Comparison of ENCODE assay signal across 22 cellular contexts in genomic region chr17:69406906-69407305, GRCh38.
"Had no signal": no experiment of that assay in that cellular context is flagged by ENCODE, and none has a peak within 500 bp of the region (broad histone marks: within the 10 kb centered on the region; RNA-seq: fewer than 3 reads in every experiment).

No MANE protein-coding gene starts in this region.

- DNase-seq: activated B cell treated with CpG ODN at 0.5 μM for 24 hours; activated CD4-positive, alpha-beta memory T cell treated with anti-CD3 and anti-CD28 coated beads for 36 hours; activated CD4-positive, alpha-beta T cell treated with anti-CD3 and anti-CD28 coated beads for 4 hours; activated CD8-positive, alpha-beta memory T cell treated with anti-CD3 and anti-CD28 coated beads, Interleukin-2, amount 10 ng/mL, durations not matched to agents 7 days and 5 days; activated naive CD4-positive, alpha-beta T cell treated with Interleukin-2 at 50 U/mL for 16 hours; activated naive CD8-positive, alpha-beta T cell treated with anti-CD3 and anti-CD28 coated beads, Interleukin-2, amount 50 U/mL, for 24 hours; effector memory CD4-positive, alpha-beta T cell; esophagus squamous epithelium; heart right ventricle; kidney glomerular epithelial cell; left ventricle myocardium inferior; nephron progenitor cell; occipital lobe; retina; stimulated activated CD4-positive, alpha-beta T cell treated with anti-CD3 and anti-CD28 coated beads, Interleukin-12 subunit alpha, Interleukin-12 subunit beta, amount 100 ng/mL, for 4 hours; stimulated activated CD4-positive, alpha-beta T cell treated with anti-CD3 and anti-CD28 coated beads, Interleukin-1b, Interleukin-23, amount 100 ng/mL, for 48 hours; T-helper 1 cell; T-helper 9 cell; transverse colon; uterus had no signal

- H3K4me3 ChIP-seq: breast epithelium, esophagus squamous epithelium, heart right ventricle, left ventricle myocardium inferior, suprapubic skin, transverse colon, uterus had no signal

- ATAC-seq: activated CD8-positive, alpha-beta memory T cell treated with anti-CD3 and anti-CD28 coated beads, Interleukin-2, amount 10 ng/mL, durations not matched to agents 7 days and 5 days; activated naive CD8-positive, alpha-beta T cell treated with anti-CD3 and anti-CD28 coated beads, Interleukin-2, amount 50 U/mL, for 24 hours; heart right ventricle had no signal
